In genomic region chr1:9653195-9653782, GRCh38 we compare ENCODE assay signal across 8 cellular contexts. TPM values are rescaled to one million over a fixed set of nuclear protein-coding genes. Genes with fewer than 3 reads are reported as not detected.
DNase-seq lines count a peak whose midpoint lies in the region; ATAC-seq, FAIRE-seq and TF ChIP-seq lines count a peak whose summit lies in the region.
"Had no signal": no experiment of that assay in that cellular context is flagged by ENCODE, and none has a peak within 500 bp of the region (broad histone marks: within the 10 kb centered on the region; RNA-seq: fewer than 3 reads in every experiment).

No MANE protein-coding gene starts in this region.

- H3K9me2 ChIP-seq in OCI-LY7 (ENCODE audit: insufficient read depth, low read length): no peaks in the 10 kb centered on the region

- H3K27ac ChIP-seq in OCI-LY7 (ENCODE audit: low read depth, low read length, poor library complexity, severe bottlenecking): peak overlapping the region; percentile 42

- intact Hi-C loops in OCI-LY7 (cut with micrococcal nuclease; ENCODE audit: unreplicated experiment): no loop called here

- peaks cover 33% of the 10 kb centered on the region for H3K36me3 Mint-ChIP-seq in central memory CD8-positive, alpha-beta T cell (ENCODE audit: insufficient read depth)

- no peaks in the 10 kb centered on the region for H3K79me2 ChIP-seq in OCI-LY7 (ENCODE audit: insufficient read depth, low read depth, low read length)

- CTCF ChIA-PET in OCI-LY7 (lab: Charles Lee; ENCODE audit: unreplicated experiment): interaction anchor here (1.2 kb wide), 2 partner anchors 23 to 39 kb away, joined by 3 read pairs; no protein-coding TSS in a partner anchor

- TF ChIP-seq POLR2A in GM12891 (IDR thresholded peaks at IDR 0.05; ENCODE audit: low read depth, low read length): no peak; the same call in 1 of the 2 replicates

- DNase-seq in GM12891 (ENCODE audit: insufficient read length, low spot score): no peak
- DNase-seq in OCI-LY7 (ENCODE audit: low spot score): peak; percentile 18
- DNase-seq in central memory CD8-positive, alpha-beta T cell (ENCODE audit: low spot score in 2 of 2): no peak
- DNase-seq in stimulated activated CD8-positive, alpha-beta memory T cell treated with anti-CD3 and anti-CD28 coated beads, Interleukin-4, amount 100 ng/mL, for 48 hours: peak; percentile 55
- DNase-seq in SIG-M5 treated with dmso at 0.1 percent for 504 hours (lab: John Stamatoyannopoulos, UW; ENCODE audit: unreplicated experiment): no peak
- DNase-seq in D721Med (ENCODE audit: insufficient read length, low spot score): no peak
- DNase-seq: NCI-H1930 had no signal

- TF ChIP-seq CTCF in OCI-LY7 (conservative IDR thresholded peaks at IDR 0.05; ENCODE audit: low read length): no peak
- TF ChIP-seq CTCF in D721Med (IDR thresholded peaks at IDR 0.05; ENCODE audit: insufficient read depth, missing control alignments): no peak

- H3K4me3 Mint-ChIP-seq in central memory CD8-positive, alpha-beta T cell: peak overlapping the region; percentile 94

- no peak for ATAC-seq in central memory CD8-positive, alpha-beta T cell (replicated peaks; ENCODE audit: extremely low read depth, poor library complexity, severe bottlenecking)
- ATAC-seq in HG03175 (IDR thresholded peaks at IDR 0.05; ENCODE audit: unreplicated experiment): no peak

- H3K27me3 Mint-ChIP-seq in central memory CD8-positive, alpha-beta T cell: no peaks in the 10 kb centered on the region

- peaks cover 51% of the 10 kb centered on the region for H3K4me1 ChIP-seq in OCI-LY7 (ENCODE audit: insufficient read depth, low read length, poor library complexity, severe bottlenecking)

- no peaks in the 10 kb centered on the region for H3K36me3 ChIP-seq in OCI-LY7 (ENCODE audit: insufficient read depth, low read length)

- BruUV-seq in OCI-LY7 (replicated peaks; lab: Mats Ljungman, UMichigan): no TSS peak

- POLR2A ChIA-PET in OCI-LY7 (lab: Charles Lee): interaction anchor here (0.6 to 1.6 kb wide), 12 partner anchors 24 to 1141 kb away, joined by 3 to 8 read pairs (median 3); no protein-coding TSS in a partner anchor

- no peaks in the 10 kb centered on the region for H4K20me1 ChIP-seq in OCI-LY7 (ENCODE audit: insufficient read depth, low read length)

- peak overlapping the region; percentile 90; the same call in 1 of the 2 replicates for H2AFZ ChIP-seq in OCI-LY7 (ENCODE audit: low read length)

- peak overlapping the region; percentile 70 for H3K4me3 ChIP-seq in OCI-LY7 (ENCODE audit: low read depth, low read length, poor library complexity, severe bottlenecking)

- peak overlapping the region; percentile 86 for H3K4me2 ChIP-seq in OCI-LY7 (ENCODE audit: low read length)

- FAIRE-seq in GM12891 (lab: Jason Lieb, UNC): peak; percentile 54
- FAIRE-seq in D721Med (lab: Jason Lieb, UNC): no peak

- no peaks in the 10 kb centered on the region for H3K9me3 ChIP-seq in OCI-LY7 (ENCODE audit: low read length)

- peak overlapping the region; percentile 84 for H3K27ac Mint-ChIP-seq in central memory CD8-positive, alpha-beta T cell (ENCODE audit: low read depth)

- no peaks in the 10 kb centered on the region for H3K9me3 Mint-ChIP-seq in central memory CD8-positive, alpha-beta T cell

- peaks cover 61% of the 10 kb centered on the region for H3K4me1 Mint-ChIP-seq in central memory CD8-positive, alpha-beta T cell

TF ChIP-seq in GM12891, 5 proteins besides CTCF, POLR2A, EP300 and RAD21:
- TF ChIP-seq PAX5 (IDR thresholded peaks at IDR 0.05; ENCODE audit: insufficient read depth, low read length, severe bottlenecking) (no peak), POLR2AphosphoS5 (IDR thresholded peaks at IDR 0.05; ENCODE audit: low read depth, low read length) (0 out of 2 replicates have a peak, but pooled peaks have one; percentile 22)

RNA-seq across cellular contexts. Expression of gene PIK3CD, which starts 1.8 kb away (rescaled TPM):
- 55.7 TPM for polyA plus RNA-seq in GM12891 (2012; ENCODE audit: low read depth, missing spikeins)
- 7.5 and 13.6 TPM in 2 replicates for total RNA-seq in OCI-LY7 (2014; rRNA removed; shearing (Covaris generic))
- total RNA-seq in OCI-LY7 (2022): 37.1 and 44.1 TPM in 2 replicates

Comparison
In these comparisons a context has a peak if more than half of its experiments do, and no peak if none do; other contexts are left out.
1. DNase-seq: peak in OCI-LY7 (single experiment) and stimulated activated CD8-positive, alpha-beta memory T cell treated with anti-CD3 and anti-CD28 coated beads, Interleukin-4, amount 100 ng/mL, for 48 hours (single experiment); none in GM12891 (single experiment), central memory CD8-positive, alpha-beta T cell (0 of 2), SIG-M5 treated with dmso at 0.1 percent for 504 hours (single experiment) and D721Med (single experiment).